Comparison of ENCODE assay signal across 15 cellular contexts in the genomic region with DNA sequence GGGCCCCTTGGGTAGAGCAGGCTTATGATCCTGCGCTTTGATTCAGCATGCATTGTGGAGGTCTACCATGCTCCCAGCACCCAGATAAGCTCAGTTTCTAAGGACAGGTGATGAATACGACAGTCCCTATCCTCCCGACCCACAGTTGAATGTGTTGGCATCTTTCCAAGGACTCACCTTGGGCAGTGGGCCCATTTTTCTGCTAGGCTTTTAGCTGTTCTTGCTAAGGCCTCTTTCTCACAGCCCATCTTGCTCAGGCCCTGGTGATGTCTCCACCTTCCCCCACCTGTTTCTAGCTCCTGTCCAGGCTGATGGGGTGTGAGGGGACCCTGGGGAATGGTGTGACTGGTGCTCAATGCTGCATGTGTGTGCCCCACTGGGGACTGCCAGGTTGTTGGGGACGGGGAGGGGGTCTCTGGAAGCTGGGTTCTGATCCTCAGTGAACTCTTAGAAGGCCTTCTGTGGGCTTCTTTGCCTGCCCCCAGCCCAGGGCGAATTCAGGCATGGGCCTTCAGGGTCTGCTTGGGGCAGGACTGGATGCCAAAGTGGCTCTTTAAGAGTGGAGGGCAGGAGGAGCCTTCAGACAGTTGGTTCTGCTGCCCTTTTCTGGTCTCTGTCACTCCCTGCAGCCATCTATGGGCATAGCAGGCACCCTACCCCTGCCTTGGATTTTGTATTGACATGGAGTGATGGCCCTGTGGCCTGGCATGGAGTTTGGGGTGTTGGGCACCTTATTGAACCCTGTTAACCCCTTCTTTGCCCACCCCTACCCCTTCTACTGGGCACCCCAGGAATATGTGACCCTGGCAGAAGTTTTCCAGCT. TPM values are rescaled to one million over a fixed set of nuclear protein-coding genes. Genes with fewer than 3 reads are reported as not detected.
DNase-seq lines count a peak whose midpoint lies in the region; ATAC-seq, FAIRE-seq and TF ChIP-seq lines count a peak whose summit lies in the region.
"Had no signal": no experiment of that assay in that cellular context is flagged by ENCODE, and none has a peak within 500 bp of the region (broad histone marks: within the 10 kb centered on the region; RNA-seq: fewer than 3 reads in every experiment).

No MANE protein-coding gene starts in this region.

- H3K27me3 Mint-ChIP-seq in Caco-2 (ENCODE audit: insufficient read depth, unreplicated experiment), result no peaks in the 10 kb centered on the region
- H3K27me3 Mint-ChIP-seq in natural killer cell treated with Interleukin-12 subunit alpha and Interleukin-12 subunit beta and Interleukin-15 and Interleukin-18, amount 100 ng/mL, for 72 hours, result no peaks in the 10 kb centered on the region
- H3K27me3 Mint-ChIP-seq: activated naive CD8-positive, alpha-beta T cell had no signal

- no peaks in the 10 kb centered on the region for H3K9me3 Mint-ChIP-seq in Caco-2 (ENCODE audit: unreplicated experiment)
- no peaks in the 10 kb centered on the region for H3K9me3 Mint-ChIP-seq in natural killer cell treated with Interleukin-12 subunit alpha and Interleukin-12 subunit beta and Interleukin-15 and Interleukin-18, amount 100 ng/mL, for 72 hours
- H3K9me3 Mint-ChIP-seq: dendritic cell treated with granulocyte-macrophage colony-stimulating factor and Interleukin-4, amounts not matched to agents 40 ng/mL and 50 ng/mL, for 4 days had no signal

- no peaks in the 10 kb centered on the region for H3K9me3 ChIP-seq in Caco-2
- H3K9me3 ChIP-seq in adrenal gland (replicated peaks in 1 of 3), result no peaks in the 10 kb centered on the region
- no peaks in the 10 kb centered on the region for H3K9me3 ChIP-seq in HepG2 (ENCODE audit: low read length)
- no peaks in the 10 kb centered on the region for H3K9me3 ChIP-seq in tibial artery
- H3K9me3 ChIP-seq: lower lobe of right lung had no signal

- no peak overlapping the region for H3K9ac ChIP-seq in HepG2 (ENCODE audit: insufficient read depth, low read depth, low read length)
- H3K9ac ChIP-seq: GM23248 had no signal

- H2AFZ ChIP-seq in HepG2 (ENCODE audit: low read length), result no peak overlapping the region
- H2AFZ ChIP-seq: GM23248 had no signal

- H3K27ac ChIP-seq in adrenal gland (no peak overlapping the region), HepG2 (ENCODE audit: extremely low read length, insufficient read depth, low read length) (no peak overlapping the region), tibial artery (no peak overlapping the region)
- H3K27ac ChIP-seq: GM23248, lower lobe of right lung had no signal

- no peak overlapping the region for H3K4me2 ChIP-seq in HepG2 (ENCODE audit: low read depth, low read length)

- H4K20me1 ChIP-seq in HepG2 (ENCODE audit: insufficient read depth, low read length), result no peaks in the 10 kb centered on the region

- TF ChIP-seq CTCF in Caco-2 (IDR thresholded peaks at IDR 0.05; ENCODE audit: insufficient read depth in 1 of 2, low read depth in 1 of 2, low read length in 1 of 2, severe bottlenecking in 1 of 2, unreplicated experiment in 1 of 2), result peak; percentile 29 to 62
- TF ChIP-seq CTCF in adrenal gland (IDR thresholded peaks at IDR 0.05), result peak in 5 of 6 experiments; percentile 14 to 21 (median 18)
- TF ChIP-seq CTCF in HepG2 (CRISPR knock-in tag; IDR thresholded peaks at IDR 0.05), result peak; percentile 36; the same call in 1 of the 2 replicates
- TF ChIP-seq CTCF in tibial artery (IDR thresholded peaks at IDR 0.05), result peak in 1 of 2 experiments; percentile 7

- no peak overlapping the region for H3K27ac Mint-ChIP-seq in Caco-2 (ENCODE audit: unreplicated experiment)
- no peak overlapping the region for H3K27ac Mint-ChIP-seq in natural killer cell treated with Interleukin-12 subunit alpha and Interleukin-12 subunit beta and Interleukin-15 and Interleukin-18, amount 100 ng/mL, for 72 hours
- H3K27ac Mint-ChIP-seq: activated naive CD8-positive, alpha-beta T cell; dendritic cell treated with granulocyte-macrophage colony-stimulating factor and Interleukin-4, amounts not matched to agents 40 ng/mL and 50 ng/mL, for 4 days had no signal

- intact Hi-C loops in Caco-2 (cut with micrococcal nuclease; ENCODE audit: unreplicated experiment), result loop anchor here (1.0 kb wide), 2 partner anchors 33 to 45 kb away; a partner anchor contains a TSS
- intact Hi-C loops in adrenal gland (cut with DNase I), result no loop called here
- intact Hi-C loops in HepG2 (cut with micrococcal nuclease; ENCODE audit: unreplicated experiment), result no loop called here
- intact Hi-C loops in tibial artery (cut with DNase I; ENCODE audit: low total_unique reads), result no loop called here

- H3K36me3 Mint-ChIP-seq in Caco-2 (ENCODE audit: insufficient read depth, unreplicated experiment), result peaks cover 18% of the 10 kb centered on the region
- H3K36me3 Mint-ChIP-seq in natural killer cell treated with Interleukin-12 subunit alpha and Interleukin-12 subunit beta and Interleukin-15 and Interleukin-18, amount 100 ng/mL, for 72 hours, result no peaks in the 10 kb centered on the region
- H3K36me3 Mint-ChIP-seq: activated naive CD8-positive, alpha-beta T cell had no signal

- 45 to 65% (median 59%) methylated on average over 3 to 5 of the region's 5 CpGs for WGBS in adrenal gland, 4 donors
- 80% methylated on average over 3 of the region's 5 CpGs for WGBS in HepG2 (ENCODE audit: low lambda C conversion rate)

- H3K4me3 Mint-ChIP-seq in Caco-2 (ENCODE audit: unreplicated experiment), result no peak overlapping the region
- no peak overlapping the region for H3K4me3 Mint-ChIP-seq in natural killer cell treated with Interleukin-12 subunit alpha and Interleukin-12 subunit beta and Interleukin-15 and Interleukin-18, amount 100 ng/mL, for 72 hours
- H3K4me3 Mint-ChIP-seq: activated naive CD8-positive, alpha-beta T cell; dendritic cell treated with granulocyte-macrophage colony-stimulating factor and Interleukin-4, amounts not matched to agents 40 ng/mL and 50 ng/mL, for 4 days had no signal

- peak in 1 of 2 experiments; percentile 47 for DNase-seq in Caco-2
- peak; percentile 82 for DNase-seq in NCI-H1105 (lab: John Stamatoyannopoulos, UW)
- peak in 1 of 7 donors; percentile 33 for DNase-seq in adrenal gland
- no peak for DNase-seq in HepG2 (ENCODE audit: low spot score)
- no peak for DNase-seq in natural killer cell treated with Interleukin-12 subunit alpha and Interleukin-12 subunit beta and Interleukin-15 and Interleukin-18, amount 100 ng/mL, for 72 hours (ENCODE audit: low spot score)
- DNase-seq in activated CD4-positive, CD25-positive, alpha-beta regulatory T cell (lab: John Stamatoyannopoulos, UW), result no peak
- DNase-seq in hippocampal formation (lab: John Stamatoyannopoulos, UW), result no peak
- no peak for DNase-seq in tibial artery
- DNase-seq: GM23248; lower lobe of right lung; stimulated activated naive CD4-positive, alpha-beta T cell had no signal

- ATAC-seq in HepG2, result peak; percentile 17; the same call in 2 of the 3 replicates
- no peak for ATAC-seq in natural killer cell treated with Interleukin-12 subunit alpha and Interleukin-12 subunit beta and Interleukin-15 and Interleukin-18, amount 100 ng/mL, for 72 hours

- no peaks in the 10 kb centered on the region for H3K4me1 Mint-ChIP-seq in Caco-2 (ENCODE audit: low read depth, unreplicated experiment)
- no peaks in the 10 kb centered on the region for H3K4me1 Mint-ChIP-seq in natural killer cell treated with Interleukin-12 subunit alpha and Interleukin-12 subunit beta and Interleukin-15 and Interleukin-18, amount 100 ng/mL, for 72 hours (ENCODE audit: low read depth in 2 of 2)

- no peak for TF ChIP-seq RAD21 in HepG2 (CRISPR knock-in tag; IDR thresholded peaks at IDR 0.05)

- BruUV-seq in Caco-2 (replicated peaks; lab: Mats Ljungman, UMichigan) (no TSS peak), HepG2 (replicated peaks; lab: Mats Ljungman, UMichigan) (no TSS peak)

- H3K27me3 ChIP-seq in Caco-2 (replicated peaks; ENCODE audit: control insufficient read depth, insufficient read depth, low read length) (no peaks in the 10 kb centered on the region), adrenal gland (no peaks in the 10 kb centered on the region), HepG2 (ENCODE audit: control insufficient read depth in 1 of 2, insufficient read depth in 2 of 2, low read length in 2 of 2) (no peaks in the 10 kb centered on the region), tibial artery (no peaks in the 10 kb centered on the region)

- no peak for TF ChIP-seq POLR2A in adrenal gland (IDR thresholded peaks at IDR 0.05)
- no peak for TF ChIP-seq POLR2A in HepG2 (IDR thresholded peaks at IDR 0.05; ENCODE audit: insufficient read depth in 1 of 2, low read depth in 2 of 2, low read length in 2 of 2)

- POLR2A ChIA-PET in Caco-2 (lab: Charles Lee), result interaction anchor here (0.6 kb wide), 1 partner anchor 12 kb away, joined by 3 read pairs; no protein-coding TSS in a partner anchor
- POLR2A ChIA-PET in HepG2 (lab: Yijun Ruan, JAX), result interaction anchor here (2.1 kb wide), 1 partner anchor 20 kb away, joined by 13 read pairs; no protein-coding TSS in a partner anchor

- no peak for TF ChIP-seq EP300 in HepG2 (IDR thresholded peaks at IDR 0.05; ENCODE audit: low read depth in 2 of 2, low read length in 2 of 2)
- no peak for TF ChIP-seq EP300 in HepG2 (CRISPR knock-in tag; IDR thresholded peaks at IDR 0.05; ENCODE audit: borderline replicate concordance)

- no peak overlapping the region for H3K4me3 ChIP-seq in Caco-2 (ENCODE audit: low read depth, low read length)
- no peak overlapping the region for H3K4me3 ChIP-seq in adrenal gland
- no peak overlapping the region for H3K4me3 ChIP-seq in HepG2 (replicated peaks in 1 of 3; ENCODE audit: insufficient read depth in 1 of 3, low read depth in 2 of 3, low read length in 3 of 3)
- no peak overlapping the region for H3K4me3 ChIP-seq in tibial artery
- H3K4me3 ChIP-seq: GM23248, lower lobe of right lung had no signal

- in situ Hi-C loops in HepG2 (cut with HindIII; ENCODE audit: extremely low pct_ligation_motif_present, low pct_unique_long_range_greater_than_20kb), result no loop called here

- H3K4me1 ChIP-seq in Caco-2 (no peaks in the 10 kb centered on the region), adrenal gland (replicated peaks in 1 of 2) (peaks cover 10 to 34% of the 10 kb centered on the region in 2 donors), HepG2 (ENCODE audit: insufficient read depth, low read length) (no peaks in the 10 kb centered on the region), tibial artery (peaks cover 0 to 26% (median 3%) of the 10 kb centered on the region in 4 donors)

- H3K36me3 ChIP-seq in Caco-2 (ENCODE audit: control insufficient read depth, insufficient read depth, low read length) (peaks cover 9% of the 10 kb centered on the region), adrenal gland (replicated peaks in 1 of 2) (peaks cover 0 to 65% of the 10 kb centered on the region in 2 donors), HepG2 (replicated peaks in 1 of 2; ENCODE audit: control insufficient read depth in 1 of 2, insufficient read depth in 2 of 2, low read length in 2 of 2) (peaks cover 14 to 27% of the 10 kb centered on the region in 2 experiments; a peak in 4 of 5 replicates), tibial artery (peaks cover 33 to 97% (median 95%) of the 10 kb centered on the region in 3 donors)

- CTCF ChIA-PET in Caco-2 (lab: Charles Lee) (interaction anchor here (0.6 to 1.0 kb wide), 3 partner anchors 20 to 200 kb away, joined by 3 to 7 read pairs (median 3); no protein-coding TSS in a partner anchor), HepG2 (lab: Yijun Ruan, JAX; ENCODE audit: low intra/inter-chr PET ratio, low total read pairs) (no interaction called here)

- FAIRE-seq in HepG2 (lab: Jason Lieb, UNC), result no peak
- FAIRE-seq: frontal cortex had no signal

- H3K79me2 ChIP-seq in HepG2 (ENCODE audit: insufficient read depth, low read length), result no peaks in the 10 kb centered on the region

RNA-seq across cellular contexts. Expression of a gene that starts 33.1 kb away (rescaled TPM):
- total RNA-seq in Caco-2 (2022) (72.1 and 73.6 TPM in 2 replicates), adrenal gland (100 to 1,000 TPM in 2 of 8 donors, 10 to 100 TPM in 6; 53.0 to 140 (median 80.2) TPM), HepG2 (2016; rRNA removed; fragmentation: Illumina TruSeq; extraction: Trizol) (9.9 and 13.8 TPM in 2 replicates)
- polyA plus RNA-seq in adrenal gland (100 to 1,000 TPM in 2 of 3 donors, 10 to 100 TPM in 1; 57.0 to 207 (median 103) TPM), HepG2 (2011; rRNA removed) (14.2 and 18.3 TPM in 2 replicates)
- total RNA-seq in HepG2 (2016; cell fraction: cytosol; rRNA removed; fragmentation: Illumina TruSeq; extraction: Trizol; ENCODE audit: low read depth), result 3.6 and 5.0 TPM in 2 replicates
- total RNA-seq in HepG2 (2016; cell fraction: insoluble cytoplasmic fraction; rRNA removed; fragmentation: Illumina TruSeq; extraction: Trizol), result 7.9 and 11.9 TPM in 2 replicates
- 7.7 and 8.9 TPM in 2 replicates for total RNA-seq in HepG2 (2016; cell fraction: membrane; rRNA removed; fragmentation: Illumina TruSeq; extraction: Trizol)
- total RNA-seq in HepG2 (2016; cell fraction: nucleus; rRNA removed; fragmentation: Illumina TruSeq; extraction: Trizol), result 12.4 and 22.0 TPM in 2 replicates
- 9.1 and 10.7 TPM in 2 replicates for polyA plus RNA-seq in HepG2 (2011; cell fraction: cytosol; rRNA removed)
- 57.1 and 61.1 TPM in 2 replicates for polyA plus RNA-seq in HepG2 (2011; cell fraction: nucleus; rRNA removed)
- 7.5 and 8.6 TPM in 2 replicates for polyA plus RNA-seq in HepG2 (2012)
- 1.4 TPM in 2 replicates for polyA plus RNA-seq in HepG2 (2016; cell fraction: cytosol; fragmentation: Illumina TruSeq; extraction: Trizol; ENCODE audit: low read depth)
- 7.3 and 8.6 TPM in 2 replicates for polyA plus RNA-seq in HepG2 (2016; cell fraction: insoluble cytoplasmic fraction; fragmentation: Illumina TruSeq; extraction: Trizol; ENCODE audit: low read depth)
- polyA plus RNA-seq in HepG2 (2016; cell fraction: membrane; fragmentation: Illumina TruSeq; extraction: Trizol; ENCODE audit: low read depth), result 2.1 and 2.9 TPM in 2 replicates
- 34.7 and 36.2 TPM in 2 replicates for polyA plus RNA-seq in HepG2 (2016; cell fraction: nucleus; fragmentation: Illumina TruSeq; extraction: Trizol; ENCODE audit: insufficient read depth, low read depth)
- 17.4 and 33.6 TPM in 2 replicates for polyA minus RNA-seq in HepG2 (2011; rRNA and poly(A)+ RNA removed; ENCODE audit: low replicate concordance)
- polyA minus RNA-seq in HepG2 (2011; cell fraction: cytosol; rRNA and poly(A)+ RNA removed), result 12.5 and 14.8 TPM in 2 replicates
- 33.9 and 34.2 TPM in 2 replicates for polyA minus RNA-seq in HepG2 (2011; cell fraction: nucleus; rRNA and poly(A)+ RNA removed)
- 1 to 10 TPM in 1 of 2 donors, under 1 TPM in 1; 0.98 to 2.6 TPM for total RNA-seq in natural killer cell treated with Interleukin-12 subunit alpha and Interleukin-12 subunit beta and Interleukin-15 and Interleukin-18, amount 100 ng/mL, for 72 hours

RNA-seq across cellular contexts. Expression of a gene that starts 38.9 kb away (rescaled TPM):
- total RNA-seq in Caco-2 (2022) (not detected in 2 replicates), adrenal gland (not detected), HepG2 (2016; rRNA removed; fragmentation: Illumina TruSeq; extraction: Trizol) (0.46 and 0.86 TPM in 2 replicates)
- polyA plus RNA-seq in adrenal gland (1 to 10 TPM in 2 of 3 donors, not detected in 1; 3.0 to 5.1 TPM), HepG2 (2011; rRNA removed) (0.50 and 0.53 TPM in 2 replicates)
- 0.51 and 0.71 TPM in 2 replicates for total RNA-seq in HepG2 (2016; cell fraction: cytosol; rRNA removed; fragmentation: Illumina TruSeq; extraction: Trizol; ENCODE audit: low read depth)
- total RNA-seq in HepG2 (2016; cell fraction: insoluble cytoplasmic fraction; rRNA removed; fragmentation: Illumina TruSeq; extraction: Trizol), result 0.13 and 1.3 TPM in 2 replicates
- total RNA-seq in HepG2 (2016; cell fraction: membrane; rRNA removed; fragmentation: Illumina TruSeq; extraction: Trizol), result 0.24 and 0.59 TPM in 2 replicates
- 1.1 and 2.0 TPM in 2 replicates for total RNA-seq in HepG2 (2016; cell fraction: nucleus; rRNA removed; fragmentation: Illumina TruSeq; extraction: Trizol)
- 0.09 and 0.11 TPM in 2 replicates for polyA plus RNA-seq in HepG2 (2011; cell fraction: cytosol; rRNA removed)
- polyA plus RNA-seq in HepG2 (2011; cell fraction: nucleus; rRNA removed), result 2.1 and 2.9 TPM in 2 replicates
- polyA plus RNA-seq in HepG2 (2012), result 0.63 and 1.1 TPM in 2 replicates
- polyA plus RNA-seq in HepG2 (2016; cell fraction: cytosol; fragmentation: Illumina TruSeq; extraction: Trizol; ENCODE audit: low read depth), result 0.17 and 0.23 TPM in 2 replicates
- 0.19 and 0.55 TPM in 2 replicates for polyA plus RNA-seq in HepG2 (2016; cell fraction: insoluble cytoplasmic fraction; fragmentation: Illumina TruSeq; extraction: Trizol; ENCODE audit: low read depth)
- 0.40 and 0.50 TPM in 2 replicates for polyA plus RNA-seq in HepG2 (2016; cell fraction: membrane; fragmentation: Illumina TruSeq; extraction: Trizol; ENCODE audit: low read depth)
- polyA plus RNA-seq in HepG2 (2016; cell fraction: nucleus; fragmentation: Illumina TruSeq; extraction: Trizol; ENCODE audit: insufficient read depth, low read depth), result 2.4 and 2.9 TPM in 2 replicates
- polyA minus RNA-seq in HepG2 (2011; rRNA and poly(A)+ RNA removed; ENCODE audit: low replicate concordance), result 0.76 TPM in 1 of 2 replicates, not detected in the other
- not detected in 2 replicates for polyA minus RNA-seq in HepG2 (2011; cell fraction: cytosol; rRNA and poly(A)+ RNA removed)
- 2.3 and 3.2 TPM in 2 replicates for polyA minus RNA-seq in HepG2 (2011; cell fraction: nucleus; rRNA and poly(A)+ RNA removed)
- not detected for total RNA-seq in natural killer cell treated with Interleukin-12 subunit alpha and Interleukin-12 subunit beta and Interleukin-15 and Interleukin-18, amount 100 ng/mL, for 72 hours
- total RNA-seq: frontal cortex, GM23248, HT1080 had no signal
